Comparison of ENCODE assay signal across 2 cellular contexts in genomic region chr2:31271851-31272267, GRCh38.
TF ChIP-seq lines count a peak whose summit lies in the region.

No MANE protein-coding gene starts in this region.

TF ChIP-seq in GM23338, 12 proteins besides CTCF, POLR2A, EP300 and RAD21:
- TF ChIP-seq JUNB (IDR thresholded peaks at IDR 0.05; ENCODE audit: unreplicated experiment) (no peak), ETS1 (IDR thresholded peaks at IDR 0.05) (peak; percentile 54; the same call in 1 of the 2 replicates)

TF ChIP-seq in SK-N-SH, 30 proteins besides CTCF, POLR2A, EP300 and RAD21 (continued from another document):
- TF ChIP-seq POLR2AphosphoS5 (IDR thresholded peaks at IDR 0.05; ENCODE audit: low read depth, low read length): peak; percentile 18; the same call in 1 of the 2 replicates
